In the genomic region with DNA sequence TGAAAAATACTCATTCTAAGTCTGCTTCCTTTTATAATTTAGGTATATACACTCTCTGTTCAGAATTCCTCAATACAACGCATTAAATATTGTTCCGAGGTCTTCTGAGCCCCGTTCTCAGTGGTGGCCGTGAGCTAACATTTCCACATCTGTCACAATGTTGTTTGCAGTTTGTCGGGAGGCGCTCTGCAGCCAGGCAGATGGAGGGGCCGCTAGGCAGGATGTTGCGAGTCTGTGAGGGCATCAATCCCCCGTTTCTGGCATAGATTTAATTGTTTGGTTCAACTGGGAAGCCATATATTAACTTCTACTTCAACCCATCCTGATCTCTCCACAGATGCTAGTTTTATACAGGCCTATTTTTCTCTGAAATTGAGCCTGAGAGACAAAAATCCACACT, we compare ENCODE assay signal across 14 cellular contexts. TPM values are rescaled to one million over a fixed set of nuclear protein-coding genes. Genes with fewer than 3 reads are reported as not detected.
A peak's percentile ranks its signal among the peaks of the same experiment; 100 is the strongest.
DNase-seq lines count a peak whose midpoint lies in the region; TF ChIP-seq lines count a peak whose summit lies in the region.
"Had no signal": no experiment of that assay in that cellular context is flagged by ENCODE, and none has a peak within 500 bp of the region (broad histone marks: within the 10 kb centered on the region; RNA-seq: fewer than 3 reads in every experiment).

No MANE protein-coding gene starts in this region.

- H3K27me3 Mint-ChIP-seq in glutamatergic neuron (ENCODE audit: unreplicated experiment) = peaks cover 2% of the 10 kb centered on the region
- H3K27me3 Mint-ChIP-seq: IgD-negative memory B cell had no signal

- peaks cover 1% of the 10 kb centered on the region for H3K9me3 Mint-ChIP-seq in glutamatergic neuron (ENCODE audit: unreplicated experiment)
- H3K9me3 Mint-ChIP-seq: IgD-negative memory B cell had no signal

- DNase-seq in NCI-H82 (lab: John Stamatoyannopoulos, UW) = peak; percentile 62
- no peak for DNase-seq in NCI-H82 treated with DMSO at 0.1 percent for 48 hours (lab: John Stamatoyannopoulos, UW; ENCODE audit: unreplicated experiment)
- DNase-seq in DMS 273 (lab: John Stamatoyannopoulos, UW; ENCODE audit: unreplicated experiment) = peak; percentile 74
- peak; percentile 51 to 65 for DNase-seq in SHP77 (lab: John Stamatoyannopoulos, UW)
- no peak for DNase-seq in glutamatergic neuron
- DNase-seq in NCI-H146 treated with DMSO at 0.1 percent for 48 hours (lab: John Stamatoyannopoulos, UW; ENCODE audit: unreplicated experiment) = no peak
- DNase-seq in HT-29 (ENCODE audit: low spot score) = no peak
- DNase-seq in NCI-H1436 treated with DMSO at 0.1 percent for 48 hours (lab: John Stamatoyannopoulos, UW) = no peak
- DNase-seq: activated CD8-positive, alpha-beta memory T cell treated with anti-CD3 and anti-CD28 coated beads, Interleukin-2, amount 50 U/mL, for 48 hours; anterior cingulate cortex; GDM1; NCI-H1048; stimulated activated naive CD4-positive, alpha-beta T cell had no signal

- H3K4me1 Mint-ChIP-seq in glutamatergic neuron (ENCODE audit: low read depth, unreplicated experiment) = peaks cover 25% of the 10 kb centered on the region

- no peaks in the 10 kb centered on the region for H3K36me3 Mint-ChIP-seq in glutamatergic neuron (ENCODE audit: unreplicated experiment)

- no peak for TF ChIP-seq CTCF in glutamatergic neuron (IDR thresholded peaks at IDR 0.05; ENCODE audit: partially characterized antibody, unreplicated experiment)

- no peak overlapping the region for H3K4me3 Mint-ChIP-seq in glutamatergic neuron (ENCODE audit: unreplicated experiment)
- H3K4me3 Mint-ChIP-seq: IgD-negative memory B cell had no signal

- peak overlapping the region; percentile 80 for H3K27ac Mint-ChIP-seq in glutamatergic neuron (ENCODE audit: unreplicated experiment)
- H3K27ac Mint-ChIP-seq: IgD-negative memory B cell had no signal

RNA-seq across cellular contexts. Expression of gene RPTOR, which starts 41.2 kb away (rescaled TPM):
- 39.8 TPM for total RNA-seq in glutamatergic neuron (ENCODE audit: unreplicated experiment)
- 26.3 and 27.9 TPM in 2 replicates for total RNA-seq in HT-29 (2014; rRNA removed; shearing (Covaris generic))

Comparison
In these comparisons a context has a peak if more than half of its experiments do, and no peak if none do; other contexts are left out.
1. DNase-seq: peak in NCI-H82 (single experiment), DMS 273 (single experiment) and SHP77 (2 of 2); none in NCI-H82 treated with DMSO at 0.1 percent for 48 hours (single experiment), glutamatergic neuron (single experiment), NCI-H146 treated with DMSO at 0.1 percent for 48 hours (single experiment), HT-29 (single experiment) and NCI-H1436 treated with DMSO at 0.1 percent for 48 hours (single experiment).